In the genomic region with DNA sequence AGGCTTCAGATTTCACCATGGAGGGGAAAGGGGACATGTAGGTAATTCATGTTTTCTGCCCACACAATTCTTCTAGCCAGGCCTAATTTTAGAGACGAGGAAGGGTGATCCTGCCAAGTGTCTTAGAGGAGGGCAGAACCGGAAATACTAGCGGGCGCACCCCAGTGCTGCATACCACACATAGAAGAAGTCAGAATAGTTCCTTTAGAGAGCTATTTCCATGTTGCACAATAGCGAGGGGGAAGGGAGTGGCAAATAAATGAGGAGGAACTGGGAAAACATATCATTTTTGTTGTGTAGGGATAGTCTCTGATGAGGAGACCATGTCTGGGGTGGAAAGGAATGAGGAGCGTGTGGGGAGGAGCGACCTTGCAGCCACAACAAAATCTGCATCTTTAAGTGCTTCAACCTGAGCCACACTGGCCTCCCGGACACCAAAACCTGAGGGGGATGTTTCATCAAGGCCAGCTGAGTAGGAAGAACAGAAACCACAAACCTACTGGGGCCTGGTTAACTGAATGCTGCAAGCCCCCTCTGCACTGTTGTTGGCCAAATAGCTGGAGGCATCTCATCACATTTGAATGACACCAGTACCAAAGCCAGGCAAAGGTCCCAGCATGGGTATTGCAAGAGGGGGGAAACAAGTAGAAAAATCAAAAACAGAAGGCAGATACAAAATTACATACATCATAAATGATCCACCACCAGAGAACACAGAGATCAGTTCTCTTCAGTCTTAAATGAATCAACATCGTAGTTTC, we compare ENCODE assay signal across 9 cellular contexts. TPM values are rescaled to one million over a fixed set of nuclear protein-coding genes. Genes with fewer than 3 reads are reported as not detected.
DNase-seq lines count a peak whose midpoint lies in the region; ATAC-seq, FAIRE-seq and TF ChIP-seq lines count a peak whose summit lies in the region.
"Had no signal": no experiment of that assay in that cellular context is flagged by ENCODE, and none has a peak within 500 bp of the region (broad histone marks: within the 10 kb centered on the region; RNA-seq: fewer than 3 reads in every experiment).

No MANE protein-coding gene starts in this region.

- in situ Hi-C loops in GM12878 (cut with MboI) (loop anchor here (5.0 kb wide), 1 partner anchor 164 kb away; no protein-coding TSS in a partner anchor), G401 (cut with HindIII; ENCODE audit: low sequenced_read_pairs) (no loop called here)

- TF ChIP-seq CTCF in CD14-positive monocyte (IDR thresholded peaks at IDR 0.05) (no peak), GM12878 (IDR thresholded peaks at IDR 0.05 in 2 of 3, conservative IDR thresholded peaks at IDR 0.05 in 1 of 3; ENCODE audit: control insufficient read depth in 2 of 3, extremely low read depth in 1 of 3, insufficient read depth in 1 of 3, low read depth in 3 of 3, low read length in 3 of 3) (no peak), lung (IDR thresholded peaks at IDR 0.05; ENCODE audit: control extremely low read depth, extremely low read depth) (no peak)

- peaks cover 0 to 2% of the 10 kb centered on the region in 2 experiments; a peak in 1 of 4 replicates for H3K27me3 ChIP-seq in GM12878 (replicated peaks in 1 of 2; ENCODE audit: control insufficient read depth in 2 of 2, insufficient read depth in 2 of 2, low read length in 1 of 2)
- no peaks in the 10 kb centered on the region for H3K27me3 ChIP-seq in lung (ENCODE audit: control insufficient read depth, insufficient read depth)

- H3K79me2 ChIP-seq in GM12878 (ENCODE audit: control insufficient read depth, insufficient read depth, low read length): no peaks in the 10 kb centered on the region

- H2AFZ ChIP-seq in GM12878 (ENCODE audit: control insufficient read depth, low read depth, low read length): peak overlapping the region; percentile 31

- peaks cover 80% of the 10 kb centered on the region for H3K4me1 Mint-ChIP-seq in CD14-positive monocyte

- no peak for TF ChIP-seq POLR2A in GM12878 (IDR thresholded peaks at IDR 0.05; ENCODE audit: low read depth, low read length)

- peaks cover 8% of the 10 kb centered on the region for H3K4me1 ChIP-seq in GM12878 (ENCODE audit: control insufficient read depth, insufficient read depth, low read length)
- peaks cover 8 to 15% of the 10 kb centered on the region in 2 donors for H3K4me1 ChIP-seq in lung (ENCODE audit: control insufficient read depth in 2 of 2, insufficient read depth in 2 of 2, low read length in 2 of 2)

- no peak overlapping the region for H3K9ac ChIP-seq in GM12878 (ENCODE audit: control insufficient read depth, insufficient read depth, low read length)

- H3K9me3 Mint-ChIP-seq in CD14-positive monocyte: peaks cover 0 to 6% (median 2%) of the 10 kb centered on the region in 7 donors

- no TSS peak for BruUV-seq in GM12878 (replicated peaks; lab: Mats Ljungman, UMichigan)

- H3K27ac ChIP-seq in GM12878 (ENCODE audit: control insufficient read depth, insufficient read depth) (no peak overlapping the region), lung (ENCODE audit: low read depth in 1 of 2, low read length in 1 of 2) (peak overlapping the region in 1 of 2 donors; percentile 87), temporal lobe (ENCODE audit: low read depth, low read length) (peak overlapping the region; percentile 57)

- H3K27me3 Mint-ChIP-seq in CD14-positive monocyte (ENCODE audit: low read depth in 3 of 3): peaks cover 0 to 3% (median 0%) of the 10 kb centered on the region in 3 donors

- TF ChIP-seq EP300 in GM12878 (IDR thresholded peaks at IDR 0.05; ENCODE audit: borderline replicate concordance in 1 of 2, control insufficient read depth in 1 of 2, low read depth in 2 of 2, low read length in 2 of 2): no peak

- H3K4me2 ChIP-seq in GM12878 (ENCODE audit: control insufficient read depth, insufficient read depth): peak overlapping the region; percentile 48

- H3K4me3 ChIP-seq in GM12878 (no peak overlapping the region), lung (no peak overlapping the region)

- RAD21 ChIA-PET in GM12878 (lab: Charles Lee; ENCODE audit: unreplicated experiment): no interaction called here

- DNase-seq in CD14-positive monocyte (ENCODE audit: low spot score) (peak; percentile 47), NOMO-1 treated with DMSO at 0.1 percent for 48 hours (lab: John Stamatoyannopoulos, UW; ENCODE audit: unreplicated experiment) (peak; percentile 91), GM12878 (ENCODE audit: low read depth, low spot score) (no peak), lung (ENCODE audit: low spot score) (peak; percentile 74), NCI-H2029 treated with DMSO at 0.1 percent for 48 hours (lab: John Stamatoyannopoulos, UW) (no peak), G401 (ENCODE audit: low spot score) (no peak)

- POLR2A ChIA-PET in GM12878 (lab: Charles Lee): no interaction called here

- peak overlapping the region; percentile 35 to 64 for H3K4me3 Mint-ChIP-seq in CD14-positive monocyte

- intact Hi-C loops in CD14-positive monocyte (cut with micrococcal nuclease) (no loop called here), GM12878 (cut with micrococcal nuclease; ENCODE audit: unreplicated experiment) (no loop called here)

- WGBS in GM12878 (ENCODE audit: insufficient coverage, insufficient replicate concordance, low lambda C conversion rate, missing lambda C conversion rate): 9% methylated on average over 9 of the region's 9 CpGs
- WGBS in lung, 2 donors: 16 to 28% methylated on average over 9 of the region's 9 CpGs

- peak; percentile 47 for ATAC-seq in GM21737 (IDR thresholded peaks at IDR 0.05; ENCODE audit: unreplicated experiment)
- peak; percentile 47 for ATAC-seq in GM12878
- ATAC-seq in lung (ENCODE audit: insufficient read depth, low FRiP score): peak; percentile 86

- CTCF ChIA-PET in GM12878 (lab: Yijun Ruan, JAX): no interaction called here

- H4K20me1 ChIP-seq in GM12878 (ENCODE audit: control insufficient read depth, insufficient read depth): no peaks in the 10 kb centered on the region

- SMC1A ChIA-PET in GM12878 (lab: Charles Lee; ENCODE audit: uncharacterized antibody, unreplicated experiment): interaction anchor here (0.6 kb wide), 1 partner anchor 16 kb away, joined by 3 read pairs; no protein-coding TSS in a partner anchor

- peaks cover 0 to 4% of the 10 kb centered on the region in 2 donors for H3K36me3 Mint-ChIP-seq in CD14-positive monocyte

- H3K9me3 ChIP-seq in GM12878 (replicated peaks; ENCODE audit: control insufficient read depth, insufficient read depth, low read length) (no peaks in the 10 kb centered on the region), lung (ENCODE audit: control insufficient read depth in 2 of 2, insufficient read depth in 1 of 2, low read length in 1 of 2) (no peaks in the 10 kb centered on the region)

- FAIRE-seq in GM12878 (lab: Jason Lieb, UNC): no peak

- H3K36me3 ChIP-seq in GM12878 (ENCODE audit: control insufficient read depth in 2 of 2, insufficient read depth in 2 of 2, low read length in 1 of 2) (no peaks in the 10 kb centered on the region), lung (ENCODE audit: control insufficient read depth in 2 of 2, insufficient read depth in 2 of 2, low read length in 2 of 2) (no peaks in the 10 kb centered on the region)

- peak overlapping the region; percentile 83 to 93 (median 90) for H3K27ac Mint-ChIP-seq in CD14-positive monocyte

- no peak for TF ChIP-seq RAD21 in GM12878 (IDR thresholded peaks at IDR 0.05; ENCODE audit: insufficient read depth, low read depth, low read length)

TF ChIP-seq in GM12878, 131 proteins besides CTCF, POLR2A, EP300 and RAD21:
- no peak for TF ChIP-seq MXI1 (IDR thresholded peaks at IDR 0.05; ENCODE audit: low read depth, low read length)
- no peak for TF ChIP-seq ZZZ3 (IDR thresholded peaks at IDR 0.05; ENCODE audit: control insufficient read depth, insufficient read length, low read depth)
- TF ChIP-seq RUNX3 (IDR thresholded peaks at IDR 0.05; ENCODE audit: low read length): peak; percentile 25; the same call in 1 of the 2 replicates

RNA-seq across cellular contexts. Expression of a gene that starts 26.7 kb away (rescaled TPM):
- polyA plus RNA-seq in CD14-positive monocyte (not detected), GM12878 (2011; rRNA removed) (not detected in 2 replicates), GM12878 (2014; fragmentation: Illumina TruSeq; extraction: Trizol) (not detected in 2 replicates), GM12878 (2014; fragmentation: Nextera tagmentation; extraction: Ambion mirVana) (not detected), GM12878 (2014; rRNA removed) (not detected in 2 replicates), GM12878 (2016; fragmentation: Nextera tagmentation; extraction: Ambion mirVana) (not detected), lung (1 to 10 TPM in 1 of 2 donors, under 1 TPM in 1; 0.38 to 1.6 TPM)
- total RNA-seq in GM12878 (2013; cell fraction: nucleolus; rRNA removed): not detected in 2 replicates
- total RNA-seq in GM12878 (2014; rRNA removed) (not detected in 2 replicates), GM12878 (2014; rRNA removed; fragmentation: Illumina TruSeq; extraction: Trizol) (not detected in 2 replicates), GM12878 (2021) (not detected in 2 replicates), lung (10 to 100 TPM in 1 of 2 donors, 1 to 10 TPM in 1; 3.1 to 10.5 TPM), temporal lobe (0.25 TPM)
- not detected for polyA plus RNA-seq in GM12878 (2011; ENCODE audit: low read depth)
- polyA plus RNA-seq in GM12878 (2011; cell fraction: cytosol; rRNA removed): not detected in 2 replicates
- not detected in 2 replicates for polyA plus RNA-seq in GM12878 (2011; cell fraction: nucleus; rRNA removed)
- polyA plus RNA-seq in GM12878 (2012): not detected in 2 replicates
- not detected in 2 replicates for polyA minus RNA-seq in GM12878 (2011; rRNA and poly(A)+ RNA removed)
- not detected in 2 replicates for polyA minus RNA-seq in GM12878 (2011; cell fraction: cytosol; rRNA and poly(A)+ RNA removed)
- polyA minus RNA-seq in GM12878 (2011; cell fraction: nucleus; rRNA and poly(A)+ RNA removed): not detected in 2 replicates
- total RNA-seq in G401 (2014; rRNA removed; shearing (Covaris generic)): not detected in 2 replicates
- total RNA-seq: epithelial cell of proximal tubule had no signal

Comparison
In these comparisons a context has a peak if more than half of its experiments do, and no peak if none do; other contexts are left out.
1. DNase-seq: peak in CD14-positive monocyte (single experiment), NOMO-1 treated with DMSO at 0.1 percent for 48 hours (single experiment) and lung (single experiment); none in GM12878 (single experiment), NCI-H2029 treated with DMSO at 0.1 percent for 48 hours (single experiment) and G401 (single experiment).
2. Peak in every context shown above with its lines, with median percentiles within 50 percentile points of each other: ATAC-seq.